ENCODE assay signal across 11 cellular contexts in genomic region chr15:64695571-64695992, GRCh38.
DNase-seq lines count a peak whose midpoint lies in the region; ATAC-seq and TF ChIP-seq lines count a peak whose summit lies in the region.
"Had no signal": no experiment of that assay in that cellular context is flagged by ENCODE, and none has a peak within 500 bp of the region (broad histone marks: within the 10 kb centered on the region; RNA-seq: fewer than 3 reads in every experiment).

No MANE protein-coding gene starts in this region.

- H3K9me3 Mint-ChIP-seq in activated naive CD8-positive, alpha-beta T cell treated with anti-CD3 and anti-CD28 coated beads for 36 hours, result no peaks in the 10 kb centered on the region
- H3K9me3 Mint-ChIP-seq: activated T-helper 2 cell treated with anti-CD3 and anti-CD28 coated beads, Interferon-gamma antibody, Interleukin-2, Interleukin-4, amounts not matched to agents 10 μg/mL and 5 μg/mL and 100 μg/mL, durations not matched to agents 14 hours and 24 hours and 36 hours had no signal

- H3K4me3 ChIP-seq in BLaER1 treated with 17β-estradiol and CSF1 and Interleukin-3, amounts not matched to agents 10 nM and 100 nM, result peak overlapping the region in 3 of 10 experiments; percentile 6 to 25 (median 7); a peak in 3 of 20 replicates
- peak overlapping the region; percentile 40 for H3K4me3 ChIP-seq in neural cell (ENCODE audit: low read length)

- peaks cover 40 to 100% (median 91%) of the 10 kb centered on the region in 11 experiments for H4K20me1 ChIP-seq in BLaER1 treated with 17β-estradiol and CSF1 and Interleukin-3, amounts not matched to agents 10 nM and 100 nM
- H4K20me1 ChIP-seq in neural cell (ENCODE audit: insufficient read depth), result peaks cover 7% of the 10 kb centered on the region

- no peak overlapping the region for H2AFZ ChIP-seq in neural cell (ENCODE audit: low read depth, low read length)

- H3K9me3 ChIP-seq in BLaER1 treated with 17β-estradiol and CSF1 and Interleukin-3, amounts not matched to agents 10 nM and 100 nM (replicated peaks in 1 of 11), result no peaks in the 10 kb centered on the region
- H3K9me3 ChIP-seq in neural cell (ENCODE audit: low read length), result no peaks in the 10 kb centered on the region

- H3K36me3 Mint-ChIP-seq in activated naive CD8-positive, alpha-beta T cell treated with anti-CD3 and anti-CD28 coated beads for 36 hours, result peaks cover 10% of the 10 kb centered on the region

- peak overlapping the region in 10 of 11 experiments; percentile 2 to 83 (median 68); a peak in 19 of 22 replicates for H3K27ac ChIP-seq in BLaER1 treated with 17β-estradiol and CSF1 and Interleukin-3, amounts not matched to agents 10 nM and 100 nM
- peak overlapping the region; percentile 56 for H3K27ac ChIP-seq in neural cell (ENCODE audit: low read length)

- H3F3A ChIP-seq in neural cell (ENCODE audit: insufficient read depth, low read length, poor library complexity, severe bottlenecking), result peaks cover 3% of the 10 kb centered on the region

- H3K4me1 Mint-ChIP-seq in activated naive CD8-positive, alpha-beta T cell treated with anti-CD3 and anti-CD28 coated beads for 36 hours, result peaks cover 44% of the 10 kb centered on the region

- H3K4me1 ChIP-seq in BLaER1 treated with 17β-estradiol and CSF1 and Interleukin-3, amounts not matched to agents 10 nM and 100 nM, result peaks cover 63 to 100% (median 88%) of the 10 kb centered on the region in 10 experiments

- H3K4me2 ChIP-seq in BLaER1 treated with 17β-estradiol and CSF1 and Interleukin-3, amounts not matched to agents 10 nM and 100 nM, result peak overlapping the region; percentile 49 to 99 (median 82)
- H3K4me2 ChIP-seq in neural cell (ENCODE audit: low read length), result peak overlapping the region; percentile 60

- TF ChIP-seq RAD21 in neural cell (conservative IDR thresholded peaks at IDR 0.05), result no peak

- peak overlapping the region; percentile 25 for H3K27ac Mint-ChIP-seq in activated naive CD8-positive, alpha-beta T cell treated with anti-CD3 and anti-CD28 coated beads for 36 hours
- H3K27ac Mint-ChIP-seq: activated T-helper 2 cell treated with anti-CD3 and anti-CD28 coated beads, Interferon-gamma antibody, Interleukin-2, Interleukin-4, amounts not matched to agents 10 μg/mL and 5 μg/mL and 100 μg/mL, durations not matched to agents 14 hours and 24 hours and 36 hours had no signal

- DNase-seq in MV-4-11 (lab: John Stamatoyannopoulos, UW), result peak; percentile 92
- no peak for DNase-seq in activated naive CD8-positive, alpha-beta T cell treated with anti-CD3 and anti-CD28 coated beads for 36 hours
- no peak for DNase-seq in central memory CD4-positive, alpha-beta T cell
- no peak for DNase-seq in COLO829 (ENCODE audit: low spot score)
- DNase-seq in DMS153 (lab: John Stamatoyannopoulos, UW), result no peak
- DNase-seq: left cardiac atrium, MM.1S had no signal

- ATAC-seq in HG02588 (IDR thresholded peaks at IDR 0.05; ENCODE audit: unreplicated experiment), result no peak

- H3K4me3 Mint-ChIP-seq in activated naive CD8-positive, alpha-beta T cell treated with anti-CD3 and anti-CD28 coated beads for 36 hours, result no peak overlapping the region

- H3K27me3 ChIP-seq in BLaER1 treated with 17β-estradiol and CSF1 and Interleukin-3, amounts not matched to agents 10 nM and 100 nM, result no peaks in the 10 kb centered on the region
- H3K27me3 ChIP-seq in neural cell (ENCODE audit: insufficient read depth, low read depth, low read length), result no peaks in the 10 kb centered on the region

- no peaks in the 10 kb centered on the region for H3K9me2 ChIP-seq in neural cell (ENCODE audit: insufficient read depth, low read length)

- H3K36me3 ChIP-seq in BLaER1 treated with 17β-estradiol and CSF1 and Interleukin-3, amounts not matched to agents 10 nM and 100 nM, result peaks cover 29 to 75% (median 43%) of the 10 kb centered on the region in 11 experiments
- H3K36me3 ChIP-seq in neural cell (ENCODE audit: insufficient read depth, low read length), result no peaks in the 10 kb centered on the region

- no peaks in the 10 kb centered on the region for H3K27me3 Mint-ChIP-seq in activated naive CD8-positive, alpha-beta T cell treated with anti-CD3 and anti-CD28 coated beads for 36 hours

- peaks cover 68% of the 10 kb centered on the region for H3K79me2 ChIP-seq in neural cell (replicated peaks; ENCODE audit: insufficient read depth, low read length)

- H3K9ac ChIP-seq in BLaER1 treated with 17β-estradiol and CSF1 and Interleukin-3, amounts not matched to agents 10 nM and 100 nM, result peak overlapping the region in 9 of 11 experiments; percentile 30 to 70 (median 48); a peak in 15 of 22 replicates
- H3K9ac ChIP-seq in neural cell (ENCODE audit: low read length), result no peak overlapping the region

- no peak for TF ChIP-seq EP300 in neural cell (conservative IDR thresholded peaks at IDR 0.05; ENCODE audit: poor library complexity, severe bottlenecking)

- TF ChIP-seq CTCF in neural cell (IDR thresholded peaks at IDR 0.05; ENCODE audit: poor library complexity, severe bottlenecking), result no peak

TF ChIP-seq in neural cell, 6 proteins besides CTCF, POLR2A, EP300 and RAD21:
- no peak for TF ChIP-seq POLR2AphosphoS5 (IDR thresholded peaks at IDR 0.05)
- TF ChIP-seq, protein P1, sequence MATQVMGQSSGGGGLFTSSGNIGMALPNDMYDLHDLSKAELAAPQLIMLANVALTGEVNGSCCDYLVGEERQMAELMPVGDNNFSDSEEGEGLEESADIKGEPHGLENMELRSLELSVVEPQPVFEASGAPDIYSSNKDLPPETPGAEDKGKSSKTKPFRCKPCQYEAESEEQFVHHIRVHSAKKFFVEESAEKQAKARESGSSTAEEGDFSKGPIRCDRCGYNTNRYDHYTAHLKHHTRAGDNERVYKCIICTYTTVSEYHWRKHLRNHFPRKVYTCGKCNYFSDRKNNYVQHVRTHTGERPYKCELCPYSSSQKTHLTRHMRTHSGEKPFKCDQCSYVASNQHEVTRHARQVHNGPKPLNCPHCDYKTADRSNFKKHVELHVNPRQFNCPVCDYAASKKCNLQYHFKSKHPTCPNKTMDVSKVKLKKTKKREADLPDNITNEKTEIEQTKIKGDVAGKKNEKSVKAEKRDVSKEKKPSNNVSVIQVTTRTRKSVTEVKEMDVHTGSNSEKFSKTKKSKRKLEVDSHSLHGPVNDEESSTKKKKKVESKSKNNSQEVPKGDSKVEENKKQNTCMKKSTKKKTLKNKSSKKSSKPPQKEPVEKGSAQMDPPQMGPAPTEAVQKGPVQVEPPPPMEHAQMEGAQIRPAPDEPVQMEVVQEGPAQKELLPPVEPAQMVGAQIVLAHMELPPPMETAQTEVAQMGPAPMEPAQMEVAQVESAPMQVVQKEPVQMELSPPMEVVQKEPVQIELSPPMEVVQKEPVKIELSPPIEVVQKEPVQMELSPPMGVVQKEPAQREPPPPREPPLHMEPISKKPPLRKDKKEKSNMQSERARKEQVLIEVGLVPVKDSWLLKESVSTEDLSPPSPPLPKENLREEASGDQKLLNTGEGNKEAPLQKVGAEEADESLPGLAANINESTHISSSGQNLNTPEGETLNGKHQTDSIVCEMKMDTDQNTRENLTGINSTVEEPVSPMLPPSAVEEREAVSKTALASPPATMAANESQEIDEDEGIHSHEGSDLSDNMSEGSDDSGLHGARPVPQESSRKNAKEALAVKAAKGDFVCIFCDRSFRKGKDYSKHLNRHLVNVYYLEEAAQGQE (IDR thresholded peaks at IDR 0.05; ENCODE audit: borderline replicate concordance), result peak; percentile 4
